ENCODE assay signal across 16 cellular contexts in genomic region chr9:133332381-133332730, GRCh38.
"Had no signal": no experiment of that assay in that cellular context is flagged by ENCODE, and none has a peak within 500 bp of the region (broad histone marks: within the 10 kb centered on the region; RNA-seq: fewer than 3 reads in every experiment).

No MANE protein-coding gene starts in this region.

- H3K27me3 ChIP-seq: ascending aorta, esophagus muscularis mucosa, heart right ventricle, stomach had no signal

- ATAC-seq: heart right ventricle; left ventricle myocardium superior; naive thymus-derived CD4-positive, alpha-beta T cell; SK-N-SH treated with all-trans-retinoic acid at 6 μM for 48 hours; T-cell had no signal

- H3K27ac ChIP-seq: ascending aorta, esophagus muscularis mucosa, heart right ventricle, stomach had no signal

- H3K4me3 ChIP-seq: ascending aorta, esophagus muscularis mucosa, heart right ventricle, stomach had no signal

- H3K27ac Mint-ChIP-seq: activated naive CD4-positive, alpha-beta T cell treated with anti-CD3 and anti-CD28 coated beads, Interleukin-2, amount 10 ng/mL, durations not matched to agents 7 days and 5 days; T-cell had no signal

- DNase-seq: activated naive CD4-positive, alpha-beta T cell treated with anti-CD3 and anti-CD28 coated beads, Interleukin-2, amount 10 ng/mL, durations not matched to agents 7 days and 5 days; activated T-cell treated with anti-CD3 and anti-CD28 coated beads for 4 hours; cerebellar nuclear complex; dermis blood vessel endothelial cell; effector memory CD4-positive, alpha-beta T cell; heart right ventricle; kidney glomerular epithelial cell; left ventricle myocardium superior; naive thymus-derived CD4-positive, alpha-beta T cell; retina; SIG-M5; stomach had no signal

- H3K27me3 Mint-ChIP-seq: activated naive CD4-positive, alpha-beta T cell treated with anti-CD3 and anti-CD28 coated beads, Interleukin-2, amount 10 ng/mL, durations not matched to agents 7 days and 5 days; naive thymus-derived CD4-positive, alpha-beta T cell; T-cell had no signal

- H3K4me3 Mint-ChIP-seq: T-cell had no signal

- H3K9me3 Mint-ChIP-seq: activated naive CD4-positive, alpha-beta T cell treated with anti-CD3 and anti-CD28 coated beads, Interleukin-2, amount 10 ng/mL, durations not matched to agents 7 days and 5 days; naive thymus-derived CD4-positive, alpha-beta T cell; T-cell had no signal
